14 cellular contexts compared by ENCODE assay signal in genomic region chr1:151049458-151049857, GRCh38. TPM values are rescaled to one million over a fixed set of nuclear protein-coding genes. Genes with fewer than 3 reads are reported as not detected.
DNase-seq lines count a peak whose midpoint lies in the region; ATAC-seq, FAIRE-seq and TF ChIP-seq lines count a peak whose summit lies in the region.
"Had no signal": no experiment of that assay in that cellular context is flagged by ENCODE, and none has a peak within 500 bp of the region (broad histone marks: within the 10 kb centered on the region; RNA-seq: fewer than 3 reads in every experiment).

No MANE protein-coding gene starts in this region.

- SMC1A ChIA-PET in GM12878 (lab: Charles Lee; ENCODE audit: uncharacterized antibody, unreplicated experiment) = interaction anchor here (1.1 to 2.0 kb wide), 2 partner anchors 25 to 50 kb away, joined by 3 to 6 read pairs; no protein-coding TSS in a partner anchor

- no peak for TF ChIP-seq CTCF in GM12878 (IDR thresholded peaks at IDR 0.05 in 2 of 3, conservative IDR thresholded peaks at IDR 0.05 in 1 of 3; ENCODE audit: control insufficient read depth in 2 of 3, extremely low read depth in 1 of 3, insufficient read depth in 1 of 3, low read depth in 3 of 3, low read length in 3 of 3)

- no peaks in the 10 kb centered on the region; the same call in 1 of the 2 replicates for H4K20me1 ChIP-seq in GM12878 (ENCODE audit: control insufficient read depth, insufficient read depth)

- CTCF ChIA-PET in CD4-positive, alpha-beta memory T cell (lab: Charles Lee; ENCODE audit: partially characterized antibody) = interaction anchor here (0.8 to 3.3 kb wide), 8 partner anchors 9 to 50 kb away, joined by 3 to 16 read pairs (median 4); partner anchors contain the start of genes CDC42SE1, MINDY1 and MLLT11
- CTCF ChIA-PET in GM12878 (lab: Yijun Ruan, JAX) = interaction anchor here (1.0 to 9.5 kb wide), 4 partner anchors 10 to 53 kb away, joined by 3 to 76 read pairs (median 4); partner anchors contain the start of genes CDC42SE1, MINDY1 and MLLT11

- no TSS peak for BruUV-seq in GM12878 (replicated peaks; lab: Mats Ljungman, UMichigan)

- no peak overlapping the region for H3K9ac ChIP-seq in GM12878 (ENCODE audit: control insufficient read depth, insufficient read depth, low read length)

- FAIRE-seq in H54 (lab: Jason Lieb, UNC) (no peak), GM12878 (lab: Jason Lieb, UNC) (no peak)
- FAIRE-seq: G401.6 had no signal

- H3K27ac ChIP-seq in CD4-positive, alpha-beta memory T cell (ENCODE audit: low read depth, low read length) = peak overlapping the region; percentile 17
- no peak overlapping the region for H3K27ac ChIP-seq in GM12878 (ENCODE audit: control insufficient read depth, insufficient read depth)
- H3K27ac ChIP-seq: left lung had no signal

- in situ Hi-C loops in GM12878 (cut with MboI) = no loop called here

- no peaks in the 10 kb centered on the region for H3K27me3 Mint-ChIP-seq in CD4-positive, alpha-beta memory T cell
- no peaks in the 10 kb centered on the region for H3K27me3 Mint-ChIP-seq in natural killer cell treated with Interleukin-12 subunit alpha and Interleukin-12 subunit beta and Interleukin-15 and Interleukin-18, amount 100 ng/mL, for 72 hours

- POLR2A ChIA-PET in CD4-positive, alpha-beta memory T cell (lab: Charles Lee; ENCODE audit: partially characterized antibody) = interaction anchor here (0.5 to 16.6 kb wide), 12 partner anchors 10 to 141 kb away, joined by 3 to 325 read pairs (median 8); partner anchors contain the start of genes BNIPL, CDC42SE1, GABPB2 and MINDY1
- POLR2A ChIA-PET in GM12878 (lab: Charles Lee) = interaction anchor here (0.7 to 5.6 kb wide), 3 partner anchors 9 to 16 kb away, joined by 3 to 65 read pairs (median 4); partner anchors contain the start of genes CDC42SE1 and MLLT11

- H3K36me3 ChIP-seq in CD4-positive, alpha-beta memory T cell (ENCODE audit: insufficient read depth, low read length) = peaks cover 30% of the 10 kb centered on the region
- peaks cover 6 to 25% of the 10 kb centered on the region in 2 experiments for H3K36me3 ChIP-seq in GM12878 (ENCODE audit: control insufficient read depth in 2 of 2, insufficient read depth in 2 of 2, low read length in 1 of 2)

- peak overlapping the region in 6 of 7 donors; percentile 70 to 98 (median 86) for H3K27ac Mint-ChIP-seq in CD4-positive, alpha-beta memory T cell
- H3K27ac Mint-ChIP-seq in natural killer cell treated with Interleukin-12 subunit alpha and Interleukin-12 subunit beta and Interleukin-15 and Interleukin-18, amount 100 ng/mL, for 72 hours = peak overlapping the region; percentile 26 to 94

- RAD21 ChIA-PET in GM12878 (lab: Charles Lee; ENCODE audit: unreplicated experiment) = no interaction called here

- H3K27me3 ChIP-seq in CD4-positive, alpha-beta memory T cell (ENCODE audit: insufficient read depth, low read length) = no peaks in the 10 kb centered on the region
- H3K27me3 ChIP-seq in GM12878 (replicated peaks in 1 of 2; ENCODE audit: control insufficient read depth in 2 of 2, insufficient read depth in 2 of 2, low read length in 1 of 2) = no peaks in the 10 kb centered on the region
- H3K27me3 ChIP-seq: left lung had no signal

- 94% methylated on average over 5 of the region's 5 CpGs for WGBS in GM12878 (ENCODE audit: insufficient coverage, insufficient replicate concordance, low lambda C conversion rate, missing lambda C conversion rate)

- peak overlapping the region in 7 of 8 donors; percentile 2 to 90 (median 36) for H3K4me3 Mint-ChIP-seq in CD4-positive, alpha-beta memory T cell
- H3K4me3 Mint-ChIP-seq in natural killer cell treated with Interleukin-12 subunit alpha and Interleukin-12 subunit beta and Interleukin-15 and Interleukin-18, amount 100 ng/mL, for 72 hours = no peak overlapping the region

- peaks cover 46% of the 10 kb centered on the region for H3K4me1 ChIP-seq in CD4-positive, alpha-beta memory T cell (ENCODE audit: insufficient read depth, low read length)
- H3K4me1 ChIP-seq in GM12878 (ENCODE audit: control insufficient read depth, insufficient read depth, low read length) = peaks cover 8% of the 10 kb centered on the region; the same call in 1 of the 2 replicates

- H3K36me3 Mint-ChIP-seq in CD4-positive, alpha-beta memory T cell = peaks cover 32 to 41% of the 10 kb centered on the region in 2 donors
- peaks cover 13% of the 10 kb centered on the region for H3K36me3 Mint-ChIP-seq in natural killer cell treated with Interleukin-12 subunit alpha and Interleukin-12 subunit beta and Interleukin-15 and Interleukin-18, amount 100 ng/mL, for 72 hours

- TF ChIP-seq EP300 in GM12878 (IDR thresholded peaks at IDR 0.05; ENCODE audit: borderline replicate concordance in 1 of 2, control insufficient read depth in 1 of 2, low read depth in 2 of 2, low read length in 2 of 2) = no peak

- H3K9me3 ChIP-seq in CD4-positive, alpha-beta memory T cell (ENCODE audit: control insufficient read depth in 1 of 2, low read length in 2 of 2) = no peaks in the 10 kb centered on the region
- H3K9me3 ChIP-seq in GM12878 (replicated peaks; ENCODE audit: control insufficient read depth, insufficient read depth, low read length) = no peaks in the 10 kb centered on the region
- H3K9me3 ChIP-seq: left lung had no signal

- no peaks in the 10 kb centered on the region for H3K79me2 ChIP-seq in GM12878 (ENCODE audit: control insufficient read depth, insufficient read depth, low read length)

- TF ChIP-seq RAD21 in GM12878 (IDR thresholded peaks at IDR 0.05; ENCODE audit: insufficient read depth, low read depth, low read length) = no peak

- H3K4me2 ChIP-seq in GM12878 (ENCODE audit: control insufficient read depth, insufficient read depth) = no peak overlapping the region

- TF ChIP-seq POLR2A in H54 (IDR thresholded peaks at IDR 0.05; ENCODE audit: low read depth, low read length) (0 out of 2 replicates have a peak, but pooled peaks have one; percentile 20), GM12878 (IDR thresholded peaks at IDR 0.05; ENCODE audit: low read depth, low read length) (peak; percentile 67)

- H2AFZ ChIP-seq in GM12878 (ENCODE audit: control insufficient read depth, low read depth, low read length) = no peak overlapping the region

- peaks cover 30 to 85% (median 58%) of the 10 kb centered on the region in 4 donors for H3K4me1 Mint-ChIP-seq in CD4-positive, alpha-beta memory T cell
- peaks cover 45 to 52% of the 10 kb centered on the region in 2 donors for H3K4me1 Mint-ChIP-seq in natural killer cell treated with Interleukin-12 subunit alpha and Interleukin-12 subunit beta and Interleukin-15 and Interleukin-18, amount 100 ng/mL, for 72 hours (ENCODE audit: low read depth in 2 of 2)

- no peak overlapping the region for H3K4me3 ChIP-seq in CD4-positive, alpha-beta memory T cell (ENCODE audit: low read length in 2 of 2)
- H3K4me3 ChIP-seq in GM12878 = no peak overlapping the region

- H3K9me3 Mint-ChIP-seq in CD4-positive, alpha-beta memory T cell = no peaks in the 10 kb centered on the region
- H3K9me3 Mint-ChIP-seq in natural killer cell treated with Interleukin-12 subunit alpha and Interleukin-12 subunit beta and Interleukin-15 and Interleukin-18, amount 100 ng/mL, for 72 hours = no peaks in the 10 kb centered on the region

- ATAC-seq in GM12878 (no peak), HG02610 (IDR thresholded peaks at IDR 0.05; ENCODE audit: unreplicated experiment) (no peak)
- ATAC-seq in natural killer cell treated with Interleukin-12 subunit alpha and Interleukin-12 subunit beta and Interleukin-15 and Interleukin-18, amount 100 ng/mL, for 72 hours = no peak
- ATAC-seq: left lung had no signal

- DNase-seq in CD4-positive, alpha-beta memory T cell = no peak
- DNase-seq in H54 (ENCODE audit: insufficient read length, low spot score) = no peak
- no peak for DNase-seq in GM12878 (ENCODE audit: low read depth, low spot score)
- DNase-seq in natural killer cell treated with Interleukin-12 subunit alpha and Interleukin-12 subunit beta and Interleukin-15 and Interleukin-18, amount 100 ng/mL, for 72 hours (ENCODE audit: low spot score) = no peak
- DNase-seq in HCEC 1CT = no peak
- DNase-seq in stimulated activated CD4-positive, alpha-beta T cell treated with anti-CD3 and anti-CD28 coated beads, Interleukin-1b, Interleukin-23, amount 100 ng/mL, for 48 hours = no peak
- DNase-seq: activated CD4-positive, CD25-positive, alpha-beta regulatory T cell; activated effector memory CD4-positive, alpha-beta T cell treated with anti-CD3 and anti-CD28 coated beads, Interleukin-2, amount 50 U/mL, for 16 hours; left lung; NCI-H2029 treated with DMSO at 0.1 percent for 48 hours; occipital lobe; substantia nigra had no signal

- intact Hi-C loops in CD4-positive, alpha-beta memory T cell (cut with micrococcal nuclease) = loop anchor here (2.0 kb wide), 1 partner anchor 41 kb away; the partner anchor contains the start of gene PRUNE1
- intact Hi-C loops in GM12878 (cut with micrococcal nuclease; ENCODE audit: unreplicated experiment) = no loop called here

RNA-seq across cellular contexts. Expression of gene C1orf56, which starts 1.9 kb away (rescaled TPM):
- total RNA-seq in CD4-positive, alpha-beta memory T cell = 1 to 10 TPM; 2.4 to 3.5 TPM
- 1 to 10 TPM; 1.4 to 3.6 TPM for polyA plus RNA-seq in CD4-positive, alpha-beta memory T cell
- 1.5 and 1.8 TPM in 2 replicates for total RNA-seq in GM12878 (2013; cell fraction: nucleolus; rRNA removed)
- total RNA-seq in GM12878 (2014; rRNA removed) (1.3 and 1.5 TPM in 2 replicates), GM12878 (2014; rRNA removed; fragmentation: Illumina TruSeq; extraction: Trizol) (0.67 and 1.2 TPM in 2 replicates), GM12878 (2021) (1.5 and 1.6 TPM in 2 replicates)
- 0.47 TPM for polyA plus RNA-seq in GM12878 (2011; ENCODE audit: low read depth)
- polyA plus RNA-seq in GM12878 (2011; rRNA removed) (0.22 and 0.24 TPM in 2 replicates), GM12878 (2014; fragmentation: Illumina TruSeq; extraction: Trizol) (0.29 and 1.6 TPM in 2 replicates), GM12878 (2014; fragmentation: Nextera tagmentation; extraction: Ambion mirVana) (1 to 10 TPM; 5.5 to 8.4 TPM), GM12878 (2014; rRNA removed) (1.1 and 1.6 TPM in 2 replicates), GM12878 (2016; fragmentation: Nextera tagmentation; extraction: Ambion mirVana) (10 to 100 TPM; 12.8 to 15.5 TPM)
- 0.30 and 0.32 TPM in 2 replicates for polyA plus RNA-seq in GM12878 (2011; cell fraction: cytosol; rRNA removed)
- 0.33 and 0.34 TPM in 2 replicates for polyA plus RNA-seq in GM12878 (2011; cell fraction: nucleus; rRNA removed)
- 1.8 and 2.6 TPM in 2 replicates for polyA plus RNA-seq in GM12878 (2012)
- polyA minus RNA-seq in GM12878 (2011; rRNA and poly(A)+ RNA removed) = 0.31 and 0.37 TPM in 2 replicates
- polyA minus RNA-seq in GM12878 (2011; cell fraction: cytosol; rRNA and poly(A)+ RNA removed) = not detected in 2 replicates
- polyA minus RNA-seq in GM12878 (2011; cell fraction: nucleus; rRNA and poly(A)+ RNA removed) = 0.48 and 1.1 TPM in 2 replicates
- total RNA-seq in natural killer cell treated with Interleukin-12 subunit alpha and Interleukin-12 subunit beta and Interleukin-15 and Interleukin-18, amount 100 ng/mL, for 72 hours = 1 to 10 TPM in 1 of 2 donors, under 1 TPM in 1; 0.95 to 1.1 TPM

RNA-seq across cellular contexts. Expression of gene CDC42SE1, which starts 10.0 kb away (rescaled TPM):
- 100 to 1,000 TPM; 478 to 483 TPM for total RNA-seq in CD4-positive, alpha-beta memory T cell
- 100 to 1,000 TPM in 1 of 2 donors, 10 to 100 TPM in 1; 66.2 to 100 TPM for polyA plus RNA-seq in CD4-positive, alpha-beta memory T cell
- total RNA-seq in GM12878 (2013; cell fraction: nucleolus; rRNA removed) = 111 and 115 TPM in 2 replicates
- total RNA-seq in GM12878 (2014; rRNA removed) (75.6 and 97.3 TPM in 2 replicates), GM12878 (2014; rRNA removed; fragmentation: Illumina TruSeq; extraction: Trizol) (81.3 and 81.6 TPM in 2 replicates), GM12878 (2021) (94.2 and 94.9 TPM in 2 replicates)
- polyA plus RNA-seq in GM12878 (2011; ENCODE audit: low read depth) = 45.6 TPM
- polyA plus RNA-seq in GM12878 (2011; rRNA removed) (103 and 112 TPM in 2 replicates), GM12878 (2014; fragmentation: Illumina TruSeq; extraction: Trizol) (104 and 122 TPM in 2 replicates), GM12878 (2014; fragmentation: Nextera tagmentation; extraction: Ambion mirVana) (10 to 100 TPM; 36.9 to 38.0 TPM), GM12878 (2014; rRNA removed) (68.1 and 72.9 TPM in 2 replicates), GM12878 (2016; fragmentation: Nextera tagmentation; extraction: Ambion mirVana) (10 to 100 TPM; 35.7 to 40.6 TPM)
- polyA plus RNA-seq in GM12878 (2011; cell fraction: cytosol; rRNA removed) = 82.9 and 86.8 TPM in 2 replicates
- 107 and 171 TPM in 2 replicates for polyA plus RNA-seq in GM12878 (2011; cell fraction: nucleus; rRNA removed)
- polyA plus RNA-seq in GM12878 (2012) = 54.6 and 55.6 TPM in 2 replicates
- polyA minus RNA-seq in GM12878 (2011; rRNA and poly(A)+ RNA removed) = 79.7 and 91.0 TPM in 2 replicates
- polyA minus RNA-seq in GM12878 (2011; cell fraction: cytosol; rRNA and poly(A)+ RNA removed) = 23.9 and 29.4 TPM in 2 replicates
- polyA minus RNA-seq in GM12878 (2011; cell fraction: nucleus; rRNA and poly(A)+ RNA removed) = 24.2 and 29.6 TPM in 2 replicates
- 100 to 1,000 TPM; 213 to 481 TPM for total RNA-seq in natural killer cell treated with Interleukin-12 subunit alpha and Interleukin-12 subunit beta and Interleukin-15 and Interleukin-18, amount 100 ng/mL, for 72 hours

RNA-seq across cellular contexts. Expression of gene MLLT11, which starts 10.7 kb away (rescaled TPM):
- 1 to 10 TPM; 4.5 to 4.9 TPM for total RNA-seq in CD4-positive, alpha-beta memory T cell
- 1 to 10 TPM; 3.6 to 3.9 TPM for polyA plus RNA-seq in CD4-positive, alpha-beta memory T cell
- 2.8 and 3.2 TPM in 2 replicates for total RNA-seq in GM12878 (2013; cell fraction: nucleolus; rRNA removed)
- total RNA-seq in GM12878 (2014; rRNA removed) (6.2 and 8.1 TPM in 2 replicates), GM12878 (2014; rRNA removed; fragmentation: Illumina TruSeq; extraction: Trizol) (7.1 and 7.6 TPM in 2 replicates), GM12878 (2021) (7.0 TPM in 2 replicates)
- 2.5 TPM for polyA plus RNA-seq in GM12878 (2011; ENCODE audit: low read depth)
- polyA plus RNA-seq in GM12878 (2011; rRNA removed) (7.6 and 10.1 TPM in 2 replicates), GM12878 (2014; fragmentation: Illumina TruSeq; extraction: Trizol) (14.2 and 16.0 TPM in 2 replicates), GM12878 (2014; fragmentation: Nextera tagmentation; extraction: Ambion mirVana) (10 to 100 TPM; 17.8 to 27.3 TPM), GM12878 (2014; rRNA removed) (6.9 and 8.2 TPM in 2 replicates), GM12878 (2016; fragmentation: Nextera tagmentation; extraction: Ambion mirVana) (10 to 100 TPM; 10.1 to 10.4 TPM)
- polyA plus RNA-seq in GM12878 (2011; cell fraction: cytosol; rRNA removed) = 5.0 and 5.2 TPM in 2 replicates
- 4.1 and 5.9 TPM in 2 replicates for polyA plus RNA-seq in GM12878 (2011; cell fraction: nucleus; rRNA removed)
- 3.1 and 3.7 TPM in 2 replicates for polyA plus RNA-seq in GM12878 (2012)
- polyA minus RNA-seq in GM12878 (2011; rRNA and poly(A)+ RNA removed) = 2.5 and 3.2 TPM in 2 replicates
- 0.94 and 1.5 TPM in 2 replicates for polyA minus RNA-seq in GM12878 (2011; cell fraction: cytosol; rRNA and poly(A)+ RNA removed)
- 1.6 and 1.9 TPM in 2 replicates for polyA minus RNA-seq in GM12878 (2011; cell fraction: nucleus; rRNA and poly(A)+ RNA removed)
- 1 to 10 TPM; 4.5 to 8.5 TPM for total RNA-seq in natural killer cell treated with Interleukin-12 subunit alpha and Interleukin-12 subunit beta and Interleukin-15 and Interleukin-18, amount 100 ng/mL, for 72 hours

RNA-seq across cellular contexts. Expression of gene BNIPL, which starts 13.1 kb away (rescaled TPM):
- total RNA-seq in CD4-positive, alpha-beta memory T cell = 1 to 10 TPM; 4.6 to 8.3 TPM
- polyA plus RNA-seq in CD4-positive, alpha-beta memory T cell = not detected
- 1.3 and 2.5 TPM in 2 replicates for total RNA-seq in GM12878 (2013; cell fraction: nucleolus; rRNA removed)
- total RNA-seq in GM12878 (2014; rRNA removed) (0.17 and 0.27 TPM in 2 replicates), GM12878 (2014; rRNA removed; fragmentation: Illumina TruSeq; extraction: Trizol) (0.18 TPM in 2 replicates), GM12878 (2021) (0.11 and 0.33 TPM in 2 replicates)
- not detected for polyA plus RNA-seq in GM12878 (2011; ENCODE audit: low read depth)
- polyA plus RNA-seq in GM12878 (2011; rRNA removed) (0.49 and 0.99 TPM in 2 replicates), GM12878 (2014; fragmentation: Illumina TruSeq; extraction: Trizol) (0.12 TPM in 1 of 2 replicates, not detected in the other), GM12878 (2014; fragmentation: Nextera tagmentation; extraction: Ambion mirVana) (under 1 TPM; 0.05 TPM), GM12878 (2014; rRNA removed) (1.0 and 1.1 TPM in 2 replicates), GM12878 (2016; fragmentation: Nextera tagmentation; extraction: Ambion mirVana) (under 1 TPM; 0.09 to 0.16 TPM)
- polyA plus RNA-seq in GM12878 (2011; cell fraction: cytosol; rRNA removed) = 0.48 and 1.2 TPM in 2 replicates
- 1.3 and 2.5 TPM in 2 replicates for polyA plus RNA-seq in GM12878 (2011; cell fraction: nucleus; rRNA removed)
- 0.20 and 0.48 TPM in 2 replicates for polyA plus RNA-seq in GM12878 (2012)
- polyA minus RNA-seq in GM12878 (2011; rRNA and poly(A)+ RNA removed) = 0.37 and 0.77 TPM in 2 replicates
- 0.42 TPM in 1 of 2 replicates, not detected in the other for polyA minus RNA-seq in GM12878 (2011; cell fraction: cytosol; rRNA and poly(A)+ RNA removed)
- 0.36 and 1.1 TPM in 2 replicates for polyA minus RNA-seq in GM12878 (2011; cell fraction: nucleus; rRNA and poly(A)+ RNA removed)
- total RNA-seq in natural killer cell treated with Interleukin-12 subunit alpha and Interleukin-12 subunit beta and Interleukin-15 and Interleukin-18, amount 100 ng/mL, for 72 hours = 1 to 10 TPM; 1.4 to 3.8 TPM

RNA-seq across cellular contexts. Expression of gene GABPB2, which starts 21.1 kb away (rescaled TPM):
- 10 to 100 TPM; 36.8 to 42.8 TPM for total RNA-seq in CD4-positive, alpha-beta memory T cell
- polyA plus RNA-seq in CD4-positive, alpha-beta memory T cell = 10 to 100 TPM in 1 of 2 donors, 1 to 10 TPM in 1; 4.9 to 14.2 TPM
- total RNA-seq in GM12878 (2013; cell fraction: nucleolus; rRNA removed) = 9.6 and 10.0 TPM in 2 replicates
- total RNA-seq in GM12878 (2014; rRNA removed) (6.1 and 7.6 TPM in 2 replicates), GM12878 (2014; rRNA removed; fragmentation: Illumina TruSeq; extraction: Trizol) (9.7 and 10.5 TPM in 2 replicates), GM12878 (2021) (8.8 and 9.4 TPM in 2 replicates)
- polyA plus RNA-seq in GM12878 (2011; ENCODE audit: low read depth) = 2.9 TPM
- polyA plus RNA-seq in GM12878 (2011; rRNA removed) (7.5 and 7.9 TPM in 2 replicates), GM12878 (2014; fragmentation: Illumina TruSeq; extraction: Trizol) (6.8 and 10.3 TPM in 2 replicates), GM12878 (2014; fragmentation: Nextera tagmentation; extraction: Ambion mirVana) (1 to 10 TPM; 2.3 to 2.6 TPM), GM12878 (2014; rRNA removed) (7.1 and 7.3 TPM in 2 replicates), GM12878 (2016; fragmentation: Nextera tagmentation; extraction: Ambion mirVana) (1 to 10 TPM; 4.9 to 6.6 TPM)
- 4.9 and 6.8 TPM in 2 replicates for polyA plus RNA-seq in GM12878 (2011; cell fraction: cytosol; rRNA removed)
- polyA plus RNA-seq in GM12878 (2011; cell fraction: nucleus; rRNA removed) = 2.7 and 4.0 TPM in 2 replicates
- 4.0 and 4.5 TPM in 2 replicates for polyA plus RNA-seq in GM12878 (2012)
- 7.1 and 12.4 TPM in 2 replicates for polyA minus RNA-seq in GM12878 (2011; rRNA and poly(A)+ RNA removed)
- polyA minus RNA-seq in GM12878 (2011; cell fraction: cytosol; rRNA and poly(A)+ RNA removed) = 1.7 and 2.0 TPM in 2 replicates
- 1.1 and 1.3 TPM in 2 replicates for polyA minus RNA-seq in GM12878 (2011; cell fraction: nucleus; rRNA and poly(A)+ RNA removed)
- 10 to 100 TPM; 22.2 to 23.8 TPM for total RNA-seq in natural killer cell treated with Interleukin-12 subunit alpha and Interleukin-12 subunit beta and Interleukin-15 and Interleukin-18, amount 100 ng/mL, for 72 hours
